Comparison of ENCODE assay signal across 18 cellular contexts in genomic region chr2:201110615-201111014, GRCh38. TPM values are rescaled to one million over a fixed set of nuclear protein-coding genes. Genes with fewer than 3 reads are reported as not detected.
DNase-seq lines count a peak whose midpoint lies in the region; ATAC-seq and TF ChIP-seq lines count a peak whose summit lies in the region.
"Had no signal": no experiment of that assay in that cellular context is flagged by ENCODE, and none has a peak within 500 bp of the region (broad histone marks: within the 10 kb centered on the region; RNA-seq: fewer than 3 reads in every experiment).

No MANE protein-coding gene starts in this region.

- DNase-seq in activated CD4-positive, alpha-beta T cell treated with anti-CD3 and anti-CD28 coated beads, Interleukin-2, amount 10 ng/mL, durations not matched to agents 7 days and 5 days, result no peak
- DNase-seq in activated CD4-positive, alpha-beta T cell treated with anti-CD3 and anti-CD28 coated beads for 48 hours, result no peak
- DNase-seq in neural progenitor cell (ENCODE audit: low spot score), result no peak
- DNase-seq in gastrocnemius medialis, result no peak
- DNase-seq in effector CD8-positive, alpha-beta T cell (lab: John Stamatoyannopoulos, UW), result no peak
- DNase-seq: Caco-2; CD4-positive, CD25-positive, alpha-beta regulatory T cell; CD8-positive, alpha-beta T cell; DMS153; DND-41; H7; HCEC 1CT had no signal

- no peak overlapping the region for H3K4me3 ChIP-seq in neural progenitor cell
- H3K4me3 ChIP-seq in gastrocnemius medialis, result no peak overlapping the region
- H3K4me3 ChIP-seq: BLaER1, GM12878 had no signal

- TF ChIP-seq POLR2A in gastrocnemius medialis (IDR thresholded peaks at IDR 0.05), result no peak

- POLR2A ChIA-PET in activated CD4-positive, alpha-beta T cell treated with anti-CD3 and anti-CD28 coated beads, Interleukin-2, amount 10 ng/mL, durations not matched to agents 7 days and 5 days (lab: Charles Lee), result interaction anchor here (0.6 kb wide), 1 partner anchor 285 kb away, joined by 3 read pairs; no protein-coding TSS in a partner anchor

- H3K4me1 Mint-ChIP-seq in activated CD4-positive, alpha-beta T cell treated with anti-CD3 and anti-CD28 coated beads, Interleukin-2, amount 10 ng/mL, durations not matched to agents 7 days and 5 days, result peaks cover 20% of the 10 kb centered on the region
- peaks cover 3% of the 10 kb centered on the region for H3K4me1 Mint-ChIP-seq in neural progenitor cell

- no peaks in the 10 kb centered on the region for H3K36me3 ChIP-seq in neural progenitor cell
- no peaks in the 10 kb centered on the region for H3K36me3 ChIP-seq in gastrocnemius medialis
- H3K36me3 ChIP-seq: BLaER1 had no signal

- CTCF ChIA-PET in activated CD4-positive, alpha-beta T cell treated with anti-CD3 and anti-CD28 coated beads, Interleukin-2, amount 10 ng/mL, durations not matched to agents 7 days and 5 days (lab: Charles Lee), result interaction anchor here (1.2 to 2.0 kb wide), 2 partner anchors 42 to 209 kb away, joined by 4 to 7 read pairs; no protein-coding TSS in a partner anchor

- TF ChIP-seq CTCF in neural progenitor cell (IDR thresholded peaks at IDR 0.05) (no peak), gastrocnemius medialis (IDR thresholded peaks at IDR 0.05 in 4 of 5, conservative IDR thresholded peaks at IDR 0.05 in 1 of 5) (no peak)

- H3K36me3 Mint-ChIP-seq in activated CD4-positive, alpha-beta T cell treated with anti-CD3 and anti-CD28 coated beads, Interleukin-2, amount 10 ng/mL, durations not matched to agents 7 days and 5 days (ENCODE audit: low read depth), result peaks cover 4% of the 10 kb centered on the region
- no peaks in the 10 kb centered on the region for H3K36me3 Mint-ChIP-seq in neural progenitor cell

- no peaks in the 10 kb centered on the region for H4K20me1 ChIP-seq in neural progenitor cell (ENCODE audit: low read depth)
- H4K20me1 ChIP-seq: BLaER1 had no signal

- H3F3A ChIP-seq in neural progenitor cell (ENCODE audit: low read depth), result no peaks in the 10 kb centered on the region

- peak overlapping the region; percentile 44 for H2AFZ ChIP-seq in neural progenitor cell (replicated peaks)

- H3K4me1 ChIP-seq in neural progenitor cell (no peaks in the 10 kb centered on the region), gastrocnemius medialis (peaks cover 18 to 22% of the 10 kb centered on the region in 2 donors)

- H3K4me2 ChIP-seq in neural progenitor cell, result no peak overlapping the region
- H3K4me2 ChIP-seq: BLaER1 had no signal

- ATAC-seq in gastrocnemius medialis, result peak; percentile 76 to 87
- no peak for ATAC-seq in GM18517 (IDR thresholded peaks at IDR 0.05; ENCODE audit: unreplicated experiment)
- ATAC-seq: CD8-positive, alpha-beta T cell; GM12878 had no signal

- no peaks in the 10 kb centered on the region for H3K9me3 ChIP-seq in neural progenitor cell (ENCODE audit: low read depth)
- H3K9me3 ChIP-seq in gastrocnemius medialis, result no peaks in the 10 kb centered on the region
- H3K9me3 ChIP-seq: BLaER1, Caco-2 had no signal

- H3K9me3 Mint-ChIP-seq in activated CD4-positive, alpha-beta T cell treated with anti-CD3 and anti-CD28 coated beads, Interleukin-2, amount 10 ng/mL, durations not matched to agents 7 days and 5 days, result no peaks in the 10 kb centered on the region
- H3K9me3 Mint-ChIP-seq in neural progenitor cell, result peaks cover under 1% of the 10 kb centered on the region
- H3K9me3 Mint-ChIP-seq: CD4-positive, CD25-positive, alpha-beta regulatory T cell; CD8-positive, alpha-beta T cell had no signal

- no peaks in the 10 kb centered on the region for H3K79me2 ChIP-seq in neural progenitor cell (ENCODE audit: low read depth)

- H3K9ac ChIP-seq in neural progenitor cell, result no peak overlapping the region
- H3K9ac ChIP-seq: BLaER1 had no signal

- H3K27ac ChIP-seq in neural progenitor cell, result no peak overlapping the region
- peak overlapping the region; percentile 4 to 72 (median 56) for H3K27ac ChIP-seq in gastrocnemius medialis
- H3K27ac ChIP-seq: 22Rv1, BLaER1, C4-2B had no signal

- H3K27me3 ChIP-seq in neural progenitor cell, result no peaks in the 10 kb centered on the region
- no peaks in the 10 kb centered on the region for H3K27me3 ChIP-seq in gastrocnemius medialis
- H3K27me3 ChIP-seq: BLaER1 had no signal

- intact Hi-C loops in gastrocnemius medialis (cut with DNase I; ENCODE audit: low total_unique reads), result loop anchor here (2.0 kb wide), 1 partner anchor 52 kb away; no protein-coding TSS in a partner anchor

- peaks cover 3% of the 10 kb centered on the region for H3K27me3 Mint-ChIP-seq in activated CD4-positive, alpha-beta T cell treated with anti-CD3 and anti-CD28 coated beads, Interleukin-2, amount 10 ng/mL, durations not matched to agents 7 days and 5 days
- H3K27me3 Mint-ChIP-seq in neural progenitor cell (ENCODE audit: insufficient read depth, low read depth), result peaks cover 2% of the 10 kb centered on the region
- H3K27me3 Mint-ChIP-seq: B cell; CD4-positive, CD25-positive, alpha-beta regulatory T cell had no signal

- in situ Hi-C loops in gastrocnemius medialis (cut with MboI; ENCODE audit: low sequenced_read_pairs in 4 of 4), result no loop called here

- peak overlapping the region; percentile 13 for H3K27ac Mint-ChIP-seq in activated CD4-positive, alpha-beta T cell treated with anti-CD3 and anti-CD28 coated beads, Interleukin-2, amount 10 ng/mL, durations not matched to agents 7 days and 5 days
- no peak overlapping the region for H3K27ac Mint-ChIP-seq in neural progenitor cell
- H3K27ac Mint-ChIP-seq: B cell; CD4-positive, CD25-positive, alpha-beta regulatory T cell; CD8-positive, alpha-beta T cell had no signal

- no peak overlapping the region for H3K4me3 Mint-ChIP-seq in activated CD4-positive, alpha-beta T cell treated with anti-CD3 and anti-CD28 coated beads, Interleukin-2, amount 10 ng/mL, durations not matched to agents 7 days and 5 days
- no peak overlapping the region for H3K4me3 Mint-ChIP-seq in neural progenitor cell
- H3K4me3 Mint-ChIP-seq: B cell; CD4-positive, CD25-positive, alpha-beta regulatory T cell; CD8-positive, alpha-beta T cell had no signal

RNA-seq across cellular contexts. Expression of gene CFLAR, which starts 5.3 kb away (rescaled TPM):
- total RNA-seq in activated CD4-positive, alpha-beta T cell treated with anti-CD3 and anti-CD28 coated beads, Interleukin-2, amount 10 ng/mL, durations not matched to agents 7 days and 5 days, result 100 to 1,000 TPM in 1 of 2 experiments, 10 to 100 TPM in 1; 98.4 to 106 TPM
- total RNA-seq in neural progenitor cell (ENCODE audit: low replicate concordance), result 10.9 and 11.4 TPM in 2 replicates
- total RNA-seq in gastrocnemius medialis, result 100 to 1,000 TPM; 298 to 491 (median 352) TPM

RNA-seq across cellular contexts. Expression of gene NDUFB3, which starts 38.8 kb away (rescaled TPM):
- total RNA-seq in activated CD4-positive, alpha-beta T cell treated with anti-CD3 and anti-CD28 coated beads, Interleukin-2, amount 10 ng/mL, durations not matched to agents 7 days and 5 days, result 100 to 1,000 TPM; 134 to 147 TPM
- total RNA-seq in neural progenitor cell (ENCODE audit: low replicate concordance) (50.1 and 125 TPM in 2 replicates), gastrocnemius medialis (100 to 1,000 TPM; 107 to 146 (median 135) TPM)

RNA-seq across cellular contexts. Expression of gene HYCC2, which starts 39.1 kb away (rescaled TPM):
- 10 to 100 TPM; 31.4 to 32.0 TPM for total RNA-seq in activated CD4-positive, alpha-beta T cell treated with anti-CD3 and anti-CD28 coated beads, Interleukin-2, amount 10 ng/mL, durations not matched to agents 7 days and 5 days
- total RNA-seq in neural progenitor cell (ENCODE audit: low replicate concordance) (6.8 and 9.1 TPM in 2 replicates), gastrocnemius medialis (10 to 100 TPM in 1 of 4 donors, 1 to 10 TPM in 3; 2.3 to 12.5 (median 3.5) TPM)
